11 cellular contexts compared by ENCODE assay signal in the genomic region with DNA sequence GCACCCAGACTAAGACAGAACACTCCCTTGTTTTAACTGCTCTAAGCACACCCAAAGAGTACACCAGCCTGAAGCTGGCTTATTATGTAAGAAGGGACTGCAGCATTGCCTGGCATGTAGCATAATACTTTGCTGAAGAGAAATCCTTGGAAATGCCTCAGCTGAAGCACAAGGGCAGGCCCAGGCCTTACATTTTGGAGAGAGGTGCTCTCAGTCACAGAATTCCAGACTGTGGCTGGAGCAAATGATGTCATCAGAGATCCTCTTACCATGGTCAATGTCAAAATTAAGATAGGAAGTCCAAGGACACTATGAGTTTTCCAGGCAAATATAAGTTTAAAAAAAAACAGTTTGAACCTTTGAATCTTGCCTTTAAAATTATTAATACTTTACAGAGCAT. TPM values are rescaled to one million over a fixed set of nuclear protein-coding genes. Genes with fewer than 3 reads are reported as not detected.
DNase-seq lines count a peak whose midpoint lies in the region; ATAC-seq and TF ChIP-seq lines count a peak whose summit lies in the region.
"Had no signal": no experiment of that assay in that cellular context is flagged by ENCODE, and none has a peak within 500 bp of the region (broad histone marks: within the 10 kb centered on the region; RNA-seq: fewer than 3 reads in every experiment).

No MANE protein-coding gene starts in this region.

- ATAC-seq in sciatic nerve = peak; percentile 22

- H3K9ac ChIP-seq in fibroblast of lung (ENCODE audit: insufficient read depth, low read length) = no peak overlapping the region

- H2AFZ ChIP-seq in fibroblast of lung (ENCODE audit: low read length) = no peak overlapping the region

- H4K20me1 ChIP-seq in fibroblast of lung (ENCODE audit: control insufficient read depth, extremely low read depth, insufficient read depth, low read length) = no peaks in the 10 kb centered on the region

- no peaks in the 10 kb centered on the region for H3K27me3 Mint-ChIP-seq in T-helper 2 cell treated with Interferon-gamma antibody and Interleukin-4, amounts not matched to agents 5 μg/mL and 100 μg/mL, for 36 hours (ENCODE audit: low read depth)

- H3K79me2 ChIP-seq in fibroblast of lung (ENCODE audit: control insufficient read depth, insufficient read depth, low read length) = no peaks in the 10 kb centered on the region

- peak overlapping the region; percentile 79 for H3K4me3 Mint-ChIP-seq in T-helper 2 cell treated with Interferon-gamma antibody and Interleukin-4, amounts not matched to agents 5 μg/mL and 100 μg/mL, for 36 hours

- no peak for TF ChIP-seq CTCF in fibroblast of lung (conservative IDR thresholded peaks at IDR 0.05 in 1 of 2, IDR thresholded peaks at IDR 0.05 in 1 of 2; ENCODE audit: low read depth in 1 of 2, low read length in 2 of 2)

- H3K27me3 ChIP-seq in SJCRH30 (no peaks in the 10 kb centered on the region), fibroblast of lung (ENCODE audit: control insufficient read depth, insufficient read depth, low read length) (no peaks in the 10 kb centered on the region)
- H3K27me3 ChIP-seq: neutrophil, uterus had no signal

- peaks cover 40% of the 10 kb centered on the region for H3K4me1 Mint-ChIP-seq in T-helper 2 cell treated with Interferon-gamma antibody and Interleukin-4, amounts not matched to agents 5 μg/mL and 100 μg/mL, for 36 hours (ENCODE audit: low read depth)

- no peaks in the 10 kb centered on the region for H3K36me3 ChIP-seq in SJCRH30
- no peaks in the 10 kb centered on the region for H3K36me3 ChIP-seq in fibroblast of lung (ENCODE audit: control insufficient read depth, insufficient read depth, low read length)
- H3K36me3 ChIP-seq: neutrophil, uterus had no signal

- peak overlapping the region; percentile 59 for H3K4me2 ChIP-seq in fibroblast of lung (ENCODE audit: extremely low read depth, insufficient read depth, low read length)

- peak overlapping the region; percentile 72 for H3K27ac Mint-ChIP-seq in T-helper 2 cell treated with Interferon-gamma antibody and Interleukin-4, amounts not matched to agents 5 μg/mL and 100 μg/mL, for 36 hours

- H3K9me3 Mint-ChIP-seq in T-helper 2 cell treated with Interferon-gamma antibody and Interleukin-4, amounts not matched to agents 5 μg/mL and 100 μg/mL, for 36 hours = no peaks in the 10 kb centered on the region

- peaks cover 42% of the 10 kb centered on the region for H3K36me3 Mint-ChIP-seq in T-helper 2 cell treated with Interferon-gamma antibody and Interleukin-4, amounts not matched to agents 5 μg/mL and 100 μg/mL, for 36 hours (ENCODE audit: low read depth)

- intact Hi-C loops in sciatic nerve (cut with DNase I) = no loop called here

- H3K9me3 ChIP-seq in SJCRH30 (replicated peaks) = no peaks in the 10 kb centered on the region
- H3K9me3 ChIP-seq in fibroblast of lung (ENCODE audit: control insufficient read depth, insufficient read depth, low read depth, low read length) = no peaks in the 10 kb centered on the region
- H3K9me3 ChIP-seq: neutrophil, uterus had no signal

- H3K4me1 ChIP-seq in SJCRH30 (peaks cover 7% of the 10 kb centered on the region), fibroblast of lung (ENCODE audit: control insufficient read depth, extremely low read depth, insufficient read depth, low read length) (peaks cover 2% of the 10 kb centered on the region)
- H3K4me1 ChIP-seq: uterus had no signal

- H3K4me3 ChIP-seq in SJCRH30 (peak overlapping the region; percentile 77), fibroblast of lung (replicated peaks in 1 of 4; ENCODE audit: control extremely low read depth in 1 of 4, insufficient read depth in 1 of 4, low read depth in 3 of 4, low read length in 4 of 4) (peak overlapping the region in 1 of 4 experiments; percentile 63)

- H3K27ac ChIP-seq in SJCRH30 (peak overlapping the region; percentile 19), fibroblast of lung (ENCODE audit: insufficient read depth, low read length) (no peak overlapping the region)

- DNase-seq in T-helper 2 cell treated with Interferon-gamma antibody and Interleukin-4, amounts not matched to agents 5 μg/mL and 100 μg/mL, for 36 hours (ENCODE audit: low spot score) = no peak
- DNase-seq in T-helper 2 cell (no peak), SJCRH30 (peak; percentile 25 to 55), fibroblast of lung (ENCODE audit: low read depth in 2 of 2) (no peak), sciatic nerve (ENCODE audit: low spot score) (no peak), midbrain (lab: John Stamatoyannopoulos, UW) (no peak), MV-4-11 (lab: John Stamatoyannopoulos, UW) (no peak), hippocampal formation (lab: John Stamatoyannopoulos, UW) (no peak)
- DNase-seq: NCI-H226, uterus had no signal

RNA-seq across cellular contexts. Expression of a gene that starts 14.8 kb away (rescaled TPM):
- 10.8 TPM in 2 replicates for total RNA-seq in SJCRH30 (2014; rRNA removed; shearing (Covaris generic))
- total RNA-seq in fibroblast of lung (20.5 and 30.1 TPM in 2 replicates), sciatic nerve (30.4 TPM)
- 12.4 and 32.5 TPM in 2 replicates for polyA plus RNA-seq in fibroblast of lung
- polyA plus RNA-seq in fibroblast of lung (2012) = 7.4 and 18.8 TPM in 2 replicates
- 4.7 and 7.8 TPM in 2 replicates for polyA minus RNA-seq in fibroblast of lung (ENCODE audit: low replicate concordance)

Comparison
In these comparisons a context has a peak if more than half of its experiments do, and no peak if none do; other contexts are left out.
1. DNase-seq: peak in SJCRH30 (2 of 2); none in T-helper 2 cell treated with Interferon-gamma antibody and Interleukin-4, amounts not matched to agents 5 μg/mL and 100 μg/mL, for 36 hours (single experiment), T-helper 2 cell (0 of 5), fibroblast of lung (0 of 2), sciatic nerve (single experiment), midbrain (single experiment), MV-4-11 (single experiment) and hippocampal formation (0 of 2).